Comparison of ENCODE assay signal across 8 cellular contexts in genomic region chr12:111840831-111841230, GRCh38. TPM values are rescaled to one million over a fixed set of nuclear protein-coding genes. Genes with fewer than 3 reads are reported as not detected.
DNase-seq lines count a peak whose midpoint lies in the region; ATAC-seq and TF ChIP-seq lines count a peak whose summit lies in the region.

No MANE protein-coding gene starts in this region.

- H3K36me3 Mint-ChIP-seq in naive thymus-derived CD8-positive, alpha-beta T cell = peaks cover 0 to 26% (median 16%) of the 10 kb centered on the region in 3 donors

- POLR2A ChIA-PET in naive thymus-derived CD8-positive, alpha-beta T cell (lab: Charles Lee) = interaction anchor here (0.5 to 2.3 kb wide), 5 partner anchors 28 to 268 kb away, joined by 3 to 11 read pairs (median 4); partner anchors contain the start of genes ERP29 and TMEM116

- H3K9me3 ChIP-seq in BE2C (no peaks in the 10 kb centered on the region), Karpas-422 (ENCODE audit: low read length) (no peaks in the 10 kb centered on the region), colonic mucosa (no peaks in the 10 kb centered on the region)

- peaks cover 60% of the 10 kb centered on the region for H3K79me2 ChIP-seq in Karpas-422 (ENCODE audit: low read length)

- H3K27ac ChIP-seq in Karpas-422 (ENCODE audit: low read length) (peak overlapping the region; percentile 56; the same call in 1 of the 2 replicates), colonic mucosa (peak overlapping the region; percentile 94)

- H3K9ac ChIP-seq in Karpas-422 (ENCODE audit: low read length) (peak overlapping the region; percentile 88), colonic mucosa (ENCODE audit: low read depth in 2 of 2, low read length in 2 of 2) (peak overlapping the region; percentile 84 to 88)

- H3K27me3 ChIP-seq in BE2C (no peaks in the 10 kb centered on the region), Karpas-422 (ENCODE audit: low read length) (no peaks in the 10 kb centered on the region), colonic mucosa (no peaks in the 10 kb centered on the region)

- H3K4me3 Mint-ChIP-seq in naive thymus-derived CD8-positive, alpha-beta T cell = peak overlapping the region; percentile 94 to 99 (median 97)

- TF ChIP-seq CTCF in BE2C (IDR thresholded peaks at IDR 0.05; ENCODE audit: low read depth, low read length) (no peak), colonic mucosa (IDR thresholded peaks at IDR 0.05) (no peak)

- H3K9me2 ChIP-seq in Karpas-422 (replicated peaks; ENCODE audit: insufficient read depth, low read length) = no peaks in the 10 kb centered on the region

- H3K4me3 ChIP-seq in BE2C (ENCODE audit: low read depth, low read length) (peak overlapping the region; percentile 98), Karpas-422 (ENCODE audit: low read length) (peak overlapping the region; percentile 88), colonic mucosa (peak overlapping the region; percentile 98)

- peak overlapping the region; percentile 86 for H3K4me2 ChIP-seq in Karpas-422 (ENCODE audit: low read depth, low read length, poor library complexity, severe bottlenecking)

- peaks cover 29 to 68% (median 61%) of the 10 kb centered on the region in 4 donors for H3K4me1 Mint-ChIP-seq in naive thymus-derived CD8-positive, alpha-beta T cell

- no peak overlapping the region for H2AFZ ChIP-seq in Karpas-422 (ENCODE audit: low read length)

- no peaks in the 10 kb centered on the region for H3K4me1 ChIP-seq in BE2C
- peaks cover 23% of the 10 kb centered on the region for H3K4me1 ChIP-seq in Karpas-422 (ENCODE audit: low read length)
- H3K4me1 ChIP-seq in colonic mucosa = peaks cover 18% of the 10 kb centered on the region

- H3K27ac Mint-ChIP-seq in naive thymus-derived CD8-positive, alpha-beta T cell = peak overlapping the region; percentile 96 to 100 (median 99)

- peaks cover 41% of the 10 kb centered on the region for H3K36me3 ChIP-seq in BE2C
- peaks cover 24% of the 10 kb centered on the region for H3K36me3 ChIP-seq in Karpas-422 (ENCODE audit: insufficient read depth, low read length)
- H3K36me3 ChIP-seq in colonic mucosa = no peaks in the 10 kb centered on the region

- peaks cover 0 to 4% (median 0%) of the 10 kb centered on the region in 9 donors for H3K9me3 Mint-ChIP-seq in naive thymus-derived CD8-positive, alpha-beta T cell

- ATAC-seq in naive thymus-derived CD8-positive, alpha-beta T cell = no peak
- ATAC-seq in HG03571 (IDR thresholded peaks at IDR 0.05; ENCODE audit: unreplicated experiment) (no peak), HG03432 (IDR thresholded peaks at IDR 0.05; ENCODE audit: unreplicated experiment) (no peak)

- H4K20me1 ChIP-seq in Karpas-422 (ENCODE audit: insufficient read depth, low read depth, low read length) = no peaks in the 10 kb centered on the region

- DNase-seq in BE2C (no peak), Karpas-422 (no peak), colonic mucosa (peak; percentile 46), pons (ENCODE audit: low spot score) (no peak), NCI-H2196 treated with DMSO at 0.1 percent for 48 hours (lab: John Stamatoyannopoulos, UW; ENCODE audit: unreplicated experiment) (no peak)
- DNase-seq in naive thymus-derived CD8-positive, alpha-beta T cell = no peak

- peaks cover 0 to 3% (median 0%) of the 10 kb centered on the region in 5 donors for H3K27me3 Mint-ChIP-seq in naive thymus-derived CD8-positive, alpha-beta T cell

- intact Hi-C loops in colonic mucosa (cut with DNase I) = no loop called here

RNA-seq across cellular contexts. Expression of gene MAPKAPK5, which starts 1.2 kb away (rescaled TPM):
- 55.5 TPM for polyA plus RNA-seq in BE2C (2012; ENCODE audit: insufficient read depth, insufficient read length, low read depth)
- total RNA-seq in Karpas-422 (2014; rRNA removed; shearing (Covaris generic); ENCODE audit: low replicate concordance) = 52.4 and 63.4 TPM in 2 replicates
- 10 to 100 TPM; 76.9 to 84.8 TPM for total RNA-seq in colonic mucosa
- 10 to 100 TPM; 76.4 to 80.6 TPM for total RNA-seq in naive thymus-derived CD8-positive, alpha-beta T cell
- 10 to 100 TPM; 25.8 to 54.2 (median 33.5) TPM for polyA plus RNA-seq in naive thymus-derived CD8-positive, alpha-beta T cell
